Comparison of ENCODE assay signal across 21 cellular contexts in genomic region chr2:30152385-30152784, GRCh38. TPM values are rescaled to one million over a fixed set of nuclear protein-coding genes. Genes with fewer than 3 reads are reported as not detected.
DNase-seq lines count a peak whose midpoint lies in the region; ATAC-seq and TF ChIP-seq lines count a peak whose summit lies in the region.
"Had no signal": no experiment of that assay in that cellular context is flagged by ENCODE, and none has a peak within 500 bp of the region (broad histone marks: within the 10 kb centered on the region; RNA-seq: fewer than 3 reads in every experiment).

No MANE protein-coding gene starts in this region.

- no peak for TF ChIP-seq CTCF in endodermal cell (conservative IDR thresholded peaks at IDR 0.05)

- peak overlapping the region; percentile 80 for H3K27ac ChIP-seq in SK-N-MC
- H3K27ac ChIP-seq in endodermal cell (ENCODE audit: low read depth, low read length): no peak overlapping the region
- H3K27ac ChIP-seq: RWPE1 had no signal

- H3K27ac Mint-ChIP-seq in activated naive CD4-positive, alpha-beta T cell treated with anti-CD3 and anti-CD28 coated beads, Interleukin-2, amount 50 U/mL, for 24 hours: peak overlapping the region; percentile 19
- no peak overlapping the region for H3K27ac Mint-ChIP-seq in endodermal cell
- peak overlapping the region; percentile 60 for H3K27ac Mint-ChIP-seq in stimulated activated naive B cell treated with anti-CD40 and anti-IgM and Interleukin-4, amounts not matched to agents 10 μg/mL and 1 μg/mL and 100 μg/mL, for 72 hours
- H3K27ac Mint-ChIP-seq: B cell had no signal

- WGBS in endodermal cell (ENCODE audit: insufficient coverage in 1 of 2, insufficient read length in 1 of 2), 2 experiments: 100% methylated on average over 1 of the region's 1 CpG; no CpG with 5 or more reads in 1 of the 2 experiments

- no peaks in the 10 kb centered on the region for H3K27me3 Mint-ChIP-seq in activated naive CD4-positive, alpha-beta T cell treated with anti-CD3 and anti-CD28 coated beads, Interleukin-2, amount 50 U/mL, for 24 hours
- no peaks in the 10 kb centered on the region for H3K27me3 Mint-ChIP-seq in endodermal cell (ENCODE audit: insufficient read depth)
- H3K27me3 Mint-ChIP-seq in stimulated activated naive B cell treated with anti-CD40 and anti-IgM and Interleukin-4, amounts not matched to agents 10 μg/mL and 1 μg/mL and 100 μg/mL, for 72 hours: no peaks in the 10 kb centered on the region
- H3K27me3 Mint-ChIP-seq: B cell had no signal

- peaks cover 13% of the 10 kb centered on the region for H3K36me3 Mint-ChIP-seq in activated naive CD4-positive, alpha-beta T cell treated with anti-CD3 and anti-CD28 coated beads, Interleukin-2, amount 50 U/mL, for 24 hours
- peaks cover 35% of the 10 kb centered on the region for H3K36me3 Mint-ChIP-seq in endodermal cell (ENCODE audit: low read depth)
- H3K36me3 Mint-ChIP-seq in stimulated activated naive B cell treated with anti-CD40 and anti-IgM and Interleukin-4, amounts not matched to agents 10 μg/mL and 1 μg/mL and 100 μg/mL, for 72 hours: peaks cover 62 to 71% of the 10 kb centered on the region in 2 donors

- no peak for ATAC-seq in stimulated activated naive B cell treated with anti-CD40 and anti-IgM and Interleukin-4, amounts not matched to agents 10 μg/mL and 1 μg/mL and 100 μg/mL, for 72 hours (replicated peaks)
- ATAC-seq in GM19455 (IDR thresholded peaks at IDR 0.05; ENCODE audit: unreplicated experiment) (no peak), GM21825 (IDR thresholded peaks at IDR 0.05; ENCODE audit: unreplicated experiment) (no peak)
- ATAC-seq: HCT116, K562, PC-3 had no signal

- H3K4me1 Mint-ChIP-seq in activated naive CD4-positive, alpha-beta T cell treated with anti-CD3 and anti-CD28 coated beads, Interleukin-2, amount 50 U/mL, for 24 hours: peaks cover 81% of the 10 kb centered on the region
- peaks cover 60% of the 10 kb centered on the region for H3K4me1 Mint-ChIP-seq in endodermal cell
- H3K4me1 Mint-ChIP-seq in stimulated activated naive B cell treated with anti-CD40 and anti-IgM and Interleukin-4, amounts not matched to agents 10 μg/mL and 1 μg/mL and 100 μg/mL, for 72 hours: peaks cover 49 to 89% of the 10 kb centered on the region in 2 donors

- H3K9me3 ChIP-seq in SK-N-MC (ENCODE audit: low read depth, low read length) (no peaks in the 10 kb centered on the region), endodermal cell (ENCODE audit: control insufficient read depth, low read length) (no peaks in the 10 kb centered on the region)

- H3K4me1 ChIP-seq in endodermal cell (ENCODE audit: control insufficient read depth, insufficient read depth, low read length): peaks cover 15% of the 10 kb centered on the region

- no peak for DNase-seq in activated naive CD4-positive, alpha-beta T cell (lab: John Stamatoyannopoulos, UW)
- DNase-seq in SK-N-MC (ENCODE audit: low read depth, low spot score): no peak
- DNase-seq in endodermal cell: no peak
- DNase-seq in stimulated activated naive B cell treated with anti-CD40 and anti-IgM and Interleukin-4, amounts not matched to agents 10 μg/mL and 1 μg/mL and 100 μg/mL, for 72 hours: no peak
- DNase-seq in NCI-H748 treated with DMSO at 0.1 percent for 48 hours (lab: John Stamatoyannopoulos, UW): no peak
- DNase-seq: 8988T, Calu3, GF-D8, GOT3, NCI-H1105 treated with DMSO at 0.1 percent for 48 hours, NCI-H1694 treated with DMSO at 0.1 percent for 48 hours, NCI-H510A treated with DMSO at 0.1 percent for 48 hours, PC-3, SIG-M5 had no signal

- no peaks in the 10 kb centered on the region for H3K9me3 Mint-ChIP-seq in activated naive CD4-positive, alpha-beta T cell treated with anti-CD3 and anti-CD28 coated beads, Interleukin-2, amount 50 U/mL, for 24 hours
- H3K9me3 Mint-ChIP-seq in endodermal cell: no peaks in the 10 kb centered on the region
- H3K9me3 Mint-ChIP-seq in stimulated activated naive B cell treated with anti-CD40 and anti-IgM and Interleukin-4, amounts not matched to agents 10 μg/mL and 1 μg/mL and 100 μg/mL, for 72 hours: no peaks in the 10 kb centered on the region

- H3K4me3 Mint-ChIP-seq in activated naive CD4-positive, alpha-beta T cell treated with anti-CD3 and anti-CD28 coated beads, Interleukin-2, amount 50 U/mL, for 24 hours: no peak overlapping the region
- H3K4me3 Mint-ChIP-seq in endodermal cell: no peak overlapping the region
- H3K4me3 Mint-ChIP-seq in stimulated activated naive B cell treated with anti-CD40 and anti-IgM and Interleukin-4, amounts not matched to agents 10 μg/mL and 1 μg/mL and 100 μg/mL, for 72 hours: peak overlapping the region; percentile 18 to 23
- H3K4me3 Mint-ChIP-seq: B cell had no signal

- H3K4me3 ChIP-seq in SK-N-MC (no peak overlapping the region), endodermal cell (ENCODE audit: low read length) (peak overlapping the region; percentile 95)
- H3K4me3 ChIP-seq: K562 had no signal

- H3K36me3 ChIP-seq in SK-N-MC (ENCODE audit: insufficient read depth, low read length) (peaks cover 92% of the 10 kb centered on the region), endodermal cell (ENCODE audit: control insufficient read depth, insufficient read depth, low read length) (peaks cover 38% of the 10 kb centered on the region)

- H3K9ac ChIP-seq in SK-N-MC (ENCODE audit: insufficient read length) (no peak overlapping the region), endodermal cell (ENCODE audit: extremely low read depth, low read length, poor library complexity, severe bottlenecking) (no peak overlapping the region)

- H3K27me3 ChIP-seq in endodermal cell (ENCODE audit: control insufficient read depth, insufficient read depth, low read length, poor library complexity, severe bottlenecking): no peaks in the 10 kb centered on the region

RNA-seq across cellular contexts. Expression of gene YPEL5, which starts 5.6 kb away (rescaled TPM):
- 10 to 100 TPM; 80.1 to 97.2 TPM for total RNA-seq in endodermal cell
- 61.2 TPM for polyA plus RNA-seq in endodermal cell (2013, experiment 1 of 2)
- polyA plus RNA-seq in endodermal cell (2013, experiment 2 of 2): 61.6 TPM

Comparison
In these comparisons a context has a peak if more than half of its experiments do, and no peak if none do; other contexts are left out.
1. H3K4me3 Mint-ChIP-seq: peak in stimulated activated naive B cell treated with anti-CD40 and anti-IgM and Interleukin-4, amounts not matched to agents 10 μg/mL and 1 μg/mL and 100 μg/mL, for 72 hours (2 of 2); none in activated naive CD4-positive, alpha-beta T cell treated with anti-CD3 and anti-CD28 coated beads, Interleukin-2, amount 50 U/mL, for 24 hours (single experiment) and endodermal cell (single experiment).